ENCODE assay signal across 1 cellular context in the genomic region with DNA sequence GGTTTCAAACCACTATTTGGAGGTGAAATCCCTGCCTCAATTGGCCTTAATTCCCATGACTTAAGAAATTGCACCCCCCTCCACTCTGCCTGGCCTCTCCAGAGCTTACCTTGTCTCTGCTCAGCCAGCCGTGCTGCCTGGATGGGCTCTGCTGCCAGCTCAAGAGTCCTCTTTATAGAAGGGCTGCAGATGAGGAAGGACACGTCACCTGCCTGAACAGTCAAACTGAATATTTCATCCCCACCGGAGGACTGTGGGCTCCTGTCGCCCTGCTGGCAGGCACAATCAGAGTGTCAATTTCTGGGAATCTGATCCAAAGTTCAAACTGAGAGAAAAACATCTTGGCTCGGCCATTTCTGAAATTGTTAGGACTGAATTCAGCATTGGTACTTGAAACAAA.
TF ChIP-seq lines count a peak whose summit lies in the region.

TSS of gene OTOS (minus strand) at position 148 of the 400 bp plus-strand sequence. CDS start 332 bp downstream, outside the sequence.

TF ChIP-seq in SK-N-SH, 30 proteins besides CTCF, POLR2A, EP300 and RAD21:
- TF ChIP-seq JUND (IDR thresholded peaks at IDR 0.05) (no peak), TAF1 (IDR thresholded peaks at IDR 0.05; ENCODE audit: borderline replicate concordance, low read depth, low read length) (no peak), MEF2A (IDR thresholded peaks at IDR 0.05; ENCODE audit: borderline replicate concordance, low read depth) (no peak), MAX (IDR thresholded peaks at IDR 0.05; ENCODE audit: low read depth) (no peak), MXI1 (IDR thresholded peaks at IDR 0.05; ENCODE audit: low read depth, low read length) (no peak), RFX5 (IDR thresholded peaks at IDR 0.05; ENCODE audit: low read length) (no peak)
